Comparison of ENCODE assay signal across 11 cellular contexts in genomic region chr6:170174124-170174770, GRCh38.
DNase-seq lines count a peak whose midpoint lies in the region; ATAC-seq and TF ChIP-seq lines count a peak whose summit lies in the region.
"Had no signal": no experiment of that assay in that cellular context is flagged by ENCODE, and none has a peak within 500 bp of the region (broad histone marks: within the 10 kb centered on the region; RNA-seq: fewer than 3 reads in every experiment).

No MANE protein-coding gene starts in this region.

- peaks cover 4% of the 10 kb centered on the region for H3K36me3 Mint-ChIP-seq in activated CD8-positive, alpha-beta T cell treated with anti-CD3 and anti-CD28 coated beads, Interleukin-2, amount 10 ng/mL, durations not matched to agents 7 days and 5 days (ENCODE audit: low read depth)
- H3K36me3 Mint-ChIP-seq in activated CD8-positive, alpha-beta T cell treated with anti-CD3 and anti-CD28 coated beads for 36 hours (ENCODE audit: low read depth) = no peaks in the 10 kb centered on the region
- H3K36me3 Mint-ChIP-seq in dendritic cell treated with granulocyte-macrophage colony-stimulating factor and Interleukin-4, amounts not matched to agents 40 ng/mL and 50 ng/mL, for 4 days (ENCODE audit: low read depth) = no peaks in the 10 kb centered on the region
- H3K36me3 Mint-ChIP-seq in activated naive CD8-positive, alpha-beta T cell treated with anti-CD3 and anti-CD28 coated beads for 36 hours = peaks cover 11% of the 10 kb centered on the region

- CTCF ChIA-PET in activated CD8-positive, alpha-beta T cell treated with anti-CD3 and anti-CD28 coated beads, Interleukin-2, amount 10 ng/mL, durations not matched to agents 7 days and 5 days (lab: Charles Lee) = no interaction called here
- CTCF ChIA-PET in activated CD8-positive, alpha-beta T cell treated with anti-CD3 and anti-CD28 coated beads for 36 hours (lab: Charles Lee) = no interaction called here

- no peaks in the 10 kb centered on the region for H3K4me1 Mint-ChIP-seq in activated CD8-positive, alpha-beta T cell treated with anti-CD3 and anti-CD28 coated beads, Interleukin-2, amount 10 ng/mL, durations not matched to agents 7 days and 5 days (ENCODE audit: low read depth)
- H3K4me1 Mint-ChIP-seq in activated CD8-positive, alpha-beta T cell treated with anti-CD3 and anti-CD28 coated beads for 36 hours (ENCODE audit: low read depth) = peaks cover 2% of the 10 kb centered on the region
- H3K4me1 Mint-ChIP-seq in dendritic cell treated with granulocyte-macrophage colony-stimulating factor and Interleukin-4, amounts not matched to agents 40 ng/mL and 50 ng/mL, for 4 days (ENCODE audit: low read depth) = peaks cover 21% of the 10 kb centered on the region
- peaks cover 2% of the 10 kb centered on the region for H3K4me1 Mint-ChIP-seq in activated naive CD8-positive, alpha-beta T cell treated with anti-CD3 and anti-CD28 coated beads for 36 hours
- H3K4me1 Mint-ChIP-seq: memory B cell had no signal

- no peak overlapping the region for H3K4me3 Mint-ChIP-seq in activated CD8-positive, alpha-beta T cell treated with anti-CD3 and anti-CD28 coated beads, Interleukin-2, amount 10 ng/mL, durations not matched to agents 7 days and 5 days
- H3K4me3 Mint-ChIP-seq in activated CD8-positive, alpha-beta T cell treated with anti-CD3 and anti-CD28 coated beads for 36 hours = no peak overlapping the region
- H3K4me3 Mint-ChIP-seq in dendritic cell treated with granulocyte-macrophage colony-stimulating factor and Interleukin-4, amounts not matched to agents 40 ng/mL and 50 ng/mL, for 4 days = no peak overlapping the region
- no peak overlapping the region for H3K4me3 Mint-ChIP-seq in activated naive CD8-positive, alpha-beta T cell treated with anti-CD3 and anti-CD28 coated beads for 36 hours
- H3K4me3 Mint-ChIP-seq: activated T-cell treated with anti-CD3 and anti-CD28 coated beads, Interleukin-2, amount 50 U/mL, for 72 hours; memory B cell had no signal

- DNase-seq in activated CD8-positive, alpha-beta T cell treated with anti-CD3 and anti-CD28 coated beads, Interleukin-2, amount 10 ng/mL, durations not matched to agents 7 days and 5 days = peak; percentile 10
- DNase-seq in activated CD8-positive, alpha-beta T cell treated with anti-CD3 and anti-CD28 coated beads for 36 hours = no peak
- DNase-seq in mesenteric fat pad (ENCODE audit: low spot score) (peak; percentile 68), OCI-M1 (lab: John Stamatoyannopoulos, UW) (no peak)
- no peak for DNase-seq in activated naive CD8-positive, alpha-beta T cell treated with anti-CD3 and anti-CD28 coated beads for 36 hours
- DNase-seq: activated T-cell treated with anti-CD3 and anti-CD28 coated beads, Interleukin-2, amount 50 U/mL, for 72 hours; EL had no signal

- POLR2A ChIA-PET in activated CD8-positive, alpha-beta T cell treated with anti-CD3 and anti-CD28 coated beads, Interleukin-2, amount 10 ng/mL, durations not matched to agents 7 days and 5 days (lab: Charles Lee) = no interaction called here
- POLR2A ChIA-PET in activated CD8-positive, alpha-beta T cell treated with anti-CD3 and anti-CD28 coated beads for 36 hours (lab: Charles Lee) = no interaction called here

- intact Hi-C loops in activated CD8-positive, alpha-beta T cell treated with anti-CD3 and anti-CD28 coated beads for 36 hours (cut with micrococcal nuclease) = no loop called here
- intact Hi-C loops in dendritic cell treated with granulocyte-macrophage colony-stimulating factor and Interleukin-4, amounts not matched to agents 40 ng/mL and 50 ng/mL, for 4 days (cut with micrococcal nuclease) = no loop called here

- peaks cover 4% of the 10 kb centered on the region for H3K9me3 Mint-ChIP-seq in activated CD8-positive, alpha-beta T cell treated with anti-CD3 and anti-CD28 coated beads, Interleukin-2, amount 10 ng/mL, durations not matched to agents 7 days and 5 days (ENCODE audit: insufficient read depth)
- peaks cover 2% of the 10 kb centered on the region for H3K9me3 Mint-ChIP-seq in activated CD8-positive, alpha-beta T cell treated with anti-CD3 and anti-CD28 coated beads for 36 hours
- peaks cover 38% of the 10 kb centered on the region for H3K9me3 Mint-ChIP-seq in dendritic cell treated with granulocyte-macrophage colony-stimulating factor and Interleukin-4, amounts not matched to agents 40 ng/mL and 50 ng/mL, for 4 days
- H3K9me3 Mint-ChIP-seq in activated naive CD8-positive, alpha-beta T cell treated with anti-CD3 and anti-CD28 coated beads for 36 hours = peaks cover 14% of the 10 kb centered on the region

- peaks cover 4% of the 10 kb centered on the region for H3K27me3 Mint-ChIP-seq in activated CD8-positive, alpha-beta T cell treated with anti-CD3 and anti-CD28 coated beads, Interleukin-2, amount 10 ng/mL, durations not matched to agents 7 days and 5 days (ENCODE audit: low read depth)
- peaks cover 5% of the 10 kb centered on the region for H3K27me3 Mint-ChIP-seq in activated CD8-positive, alpha-beta T cell treated with anti-CD3 and anti-CD28 coated beads for 36 hours
- H3K27me3 Mint-ChIP-seq in dendritic cell treated with granulocyte-macrophage colony-stimulating factor and Interleukin-4, amounts not matched to agents 40 ng/mL and 50 ng/mL, for 4 days = no peaks in the 10 kb centered on the region
- peaks cover 15% of the 10 kb centered on the region for H3K27me3 Mint-ChIP-seq in activated naive CD8-positive, alpha-beta T cell treated with anti-CD3 and anti-CD28 coated beads for 36 hours

- no peak for ATAC-seq in activated CD8-positive, alpha-beta T cell treated with anti-CD3 and anti-CD28 coated beads, Interleukin-2, amount 10 ng/mL, durations not matched to agents 7 days and 5 days
- no peak for ATAC-seq in activated CD8-positive, alpha-beta T cell treated with anti-CD3 and anti-CD28 coated beads for 36 hours
- no peak for ATAC-seq in GM18867 (IDR thresholded peaks at IDR 0.05; ENCODE audit: unreplicated experiment)
- ATAC-seq: activated T-cell treated with anti-CD3 and anti-CD28 coated beads, Interleukin-2, amount 50 U/mL, for 72 hours had no signal

- peak overlapping the region; percentile 58 for H3K27ac ChIP-seq in temporal lobe (ENCODE audit: low read depth, low read length)

- TF ChIP-seq CTCF in activated CD8-positive, alpha-beta T cell treated with anti-CD3 and anti-CD28 coated beads for 36 hours (IDR thresholded peaks at IDR 0.05) = no peak

- H3K27ac Mint-ChIP-seq in activated CD8-positive, alpha-beta T cell treated with anti-CD3 and anti-CD28 coated beads, Interleukin-2, amount 10 ng/mL, durations not matched to agents 7 days and 5 days = no peak overlapping the region
- no peak overlapping the region for H3K27ac Mint-ChIP-seq in activated CD8-positive, alpha-beta T cell treated with anti-CD3 and anti-CD28 coated beads for 36 hours
- peak overlapping the region; percentile 61 for H3K27ac Mint-ChIP-seq in dendritic cell treated with granulocyte-macrophage colony-stimulating factor and Interleukin-4, amounts not matched to agents 40 ng/mL and 50 ng/mL, for 4 days
- no peak overlapping the region for H3K27ac Mint-ChIP-seq in activated naive CD8-positive, alpha-beta T cell treated with anti-CD3 and anti-CD28 coated beads for 36 hours
- H3K27ac Mint-ChIP-seq: activated T-cell treated with anti-CD3 and anti-CD28 coated beads, Interleukin-2, amount 50 U/mL, for 72 hours; memory B cell had no signal

Comparison
In these comparisons a context has a peak if more than half of its experiments do, and no peak if none do; other contexts are left out.
1. DNase-seq: peak in activated CD8-positive, alpha-beta T cell treated with anti-CD3 and anti-CD28 coated beads, Interleukin-2, amount 10 ng/mL, durations not matched to agents 7 days and 5 days (single experiment) and mesenteric fat pad (single experiment); none in activated CD8-positive, alpha-beta T cell treated with anti-CD3 and anti-CD28 coated beads for 36 hours (single experiment), OCI-M1 (single experiment) and activated naive CD8-positive, alpha-beta T cell treated with anti-CD3 and anti-CD28 coated beads for 36 hours (single experiment).